In the genomic region with DNA sequence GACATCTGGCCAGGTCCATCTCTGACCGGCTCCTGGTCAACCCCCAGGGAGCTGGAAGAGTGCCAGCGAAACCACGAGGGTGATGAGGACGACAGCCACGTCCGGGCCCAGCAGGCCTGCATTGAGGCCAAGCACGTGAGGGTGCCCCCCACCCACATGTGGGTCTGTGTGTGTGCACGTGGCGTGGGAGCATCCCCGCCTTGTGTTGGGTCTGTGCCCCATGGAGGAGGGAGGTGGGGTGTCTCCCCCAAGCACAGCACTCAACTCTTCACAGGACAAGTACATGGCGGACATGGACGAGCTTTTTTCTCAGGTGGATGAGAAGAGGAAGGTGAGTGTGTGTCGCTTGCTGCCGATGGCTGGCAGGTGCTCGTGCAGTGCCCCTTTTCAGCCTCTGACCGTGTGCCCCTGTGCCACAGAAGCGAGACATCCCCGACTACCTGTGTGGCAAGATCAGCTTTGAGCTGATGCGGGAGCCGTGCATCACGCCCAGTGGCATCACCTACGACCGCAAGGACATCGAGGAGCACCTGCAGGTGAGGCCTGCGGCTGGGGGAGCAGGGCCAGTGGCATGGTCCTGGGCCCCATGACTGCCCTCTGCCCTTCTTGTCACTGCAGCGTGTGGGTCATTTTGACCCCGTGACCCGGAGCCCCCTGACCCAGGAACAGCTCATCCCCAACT, we compare ENCODE assay signal across 10 cellular contexts. TPM values are rescaled to one million over a fixed set of nuclear protein-coding genes. Genes with fewer than 3 reads are reported as not detected.
DNase-seq lines count a peak whose midpoint lies in the region; ATAC-seq and TF ChIP-seq lines count a peak whose summit lies in the region.
"Had no signal": no experiment of that assay in that cellular context is flagged by ENCODE, and none has a peak within 500 bp of the region (broad histone marks: within the 10 kb centered on the region; RNA-seq: fewer than 3 reads in every experiment).

No MANE protein-coding gene starts in this region.

- H3K4me3 Mint-ChIP-seq in activated T-cell treated with anti-CD3 and anti-CD28 coated beads, Interleukin-2, amount 50 U/mL, for 24 hours, result peak overlapping the region; percentile 84
- peak overlapping the region; percentile 43 for H3K4me3 Mint-ChIP-seq in T-helper 17 cell
- peak overlapping the region; percentile 85 to 90 for H3K4me3 Mint-ChIP-seq in stimulated activated naive CD8-positive, alpha-beta T cell treated with anti-CD3 and anti-CD28 coated beads, Interleukin-15, amount 100 ng/mL, for 72 hours

- no peaks in the 10 kb centered on the region for H3K9me3 ChIP-seq in T-helper 17 cell (ENCODE audit: control insufficient read depth, low read length, poor library complexity, severe bottlenecking)

- ATAC-seq in T-helper 17 cell, result no peak
- no peak for ATAC-seq in stimulated activated naive CD8-positive, alpha-beta T cell treated with anti-CD3 and anti-CD28 coated beads, Interleukin-15, amount 100 ng/mL, for 72 hours
- ATAC-seq in HG03457 (IDR thresholded peaks at IDR 0.05; ENCODE audit: unreplicated experiment), result no peak
- ATAC-seq in GM19467 (IDR thresholded peaks at IDR 0.05; ENCODE audit: unreplicated experiment), result no peak

- H3K4me1 Mint-ChIP-seq in activated T-cell treated with anti-CD3 and anti-CD28 coated beads, Interleukin-2, amount 50 U/mL, for 24 hours (ENCODE audit: low read depth), result peaks cover 50% of the 10 kb centered on the region
- H3K4me1 Mint-ChIP-seq in T-helper 17 cell, result peaks cover 20% of the 10 kb centered on the region
- peaks cover 67% of the 10 kb centered on the region for H3K4me1 Mint-ChIP-seq in stimulated activated naive CD8-positive, alpha-beta T cell treated with anti-CD3 and anti-CD28 coated beads, Interleukin-15, amount 100 ng/mL, for 72 hours

- no peak for DNase-seq in activated T-cell treated with anti-CD3 and anti-CD28 coated beads, Interleukin-2, amount 50 U/mL, for 24 hours
- no peak for DNase-seq in activated T-cell treated with anti-CD3 and anti-CD28 coated beads, Interleukin-2, amount 50 U/mL, for 48 hours
- DNase-seq in T-helper 17 cell (no peak), fibroblast of the aortic adventitia (ENCODE audit: low read depth) (no peak), NCI-H1694 (lab: John Stamatoyannopoulos, UW) (no peak)
- no peak for DNase-seq in stimulated activated naive CD8-positive, alpha-beta T cell treated with anti-CD3 and anti-CD28 coated beads, Interleukin-15, amount 100 ng/mL, for 72 hours
- DNase-seq: cerebellar nuclear complex, occipital lobe had no signal

- peaks cover 2% of the 10 kb centered on the region for H3K27me3 Mint-ChIP-seq in activated T-cell treated with anti-CD3 and anti-CD28 coated beads, Interleukin-2, amount 50 U/mL, for 24 hours
- H3K27me3 Mint-ChIP-seq in T-helper 17 cell, result no peaks in the 10 kb centered on the region
- peaks cover 6% of the 10 kb centered on the region for H3K27me3 Mint-ChIP-seq in stimulated activated naive CD8-positive, alpha-beta T cell treated with anti-CD3 and anti-CD28 coated beads, Interleukin-15, amount 100 ng/mL, for 72 hours

- no peaks in the 10 kb centered on the region for H3K9me3 Mint-ChIP-seq in activated T-cell treated with anti-CD3 and anti-CD28 coated beads, Interleukin-2, amount 50 U/mL, for 24 hours
- H3K9me3 Mint-ChIP-seq in stimulated activated naive CD8-positive, alpha-beta T cell treated with anti-CD3 and anti-CD28 coated beads, Interleukin-15, amount 100 ng/mL, for 72 hours, result no peaks in the 10 kb centered on the region

- H3K27ac Mint-ChIP-seq in activated T-cell treated with anti-CD3 and anti-CD28 coated beads, Interleukin-2, amount 50 U/mL, for 24 hours, result peak overlapping the region; percentile 88
- H3K27ac Mint-ChIP-seq in T-helper 17 cell, result peak overlapping the region; percentile 61
- H3K27ac Mint-ChIP-seq in stimulated activated naive CD8-positive, alpha-beta T cell treated with anti-CD3 and anti-CD28 coated beads, Interleukin-15, amount 100 ng/mL, for 72 hours, result no peak overlapping the region

- TF ChIP-seq CTCF in fibroblast of the aortic adventitia (IDR thresholded peaks at IDR 0.05; ENCODE audit: insufficient read depth, low read length), result no peak

- peak overlapping the region; percentile 82 for H3K4me3 ChIP-seq in fibroblast of the aortic adventitia (ENCODE audit: low read depth, low read length)

- H3K36me3 Mint-ChIP-seq in activated T-cell treated with anti-CD3 and anti-CD28 coated beads, Interleukin-2, amount 50 U/mL, for 24 hours (ENCODE audit: low read depth), result peaks cover 51% of the 10 kb centered on the region
- no peaks in the 10 kb centered on the region for H3K36me3 Mint-ChIP-seq in T-helper 17 cell (ENCODE audit: low read depth)

RNA-seq across cellular contexts. Expression of gene STUB1, which starts 1.7 kb away (rescaled TPM):
- 10 to 100 TPM; 65.5 to 67.4 TPM for total RNA-seq in T-helper 17 cell
- 88.9 and 112 TPM in 2 replicates for total RNA-seq in fibroblast of the aortic adventitia (ENCODE audit: low replicate concordance)

RNA-seq across cellular contexts. Expression of gene JMJD8, which starts 2.2 kb away (rescaled TPM):
- total RNA-seq in T-helper 17 cell (10 to 100 TPM; 28.0 to 36.1 TPM), fibroblast of the aortic adventitia (ENCODE audit: low replicate concordance) (32.0 and 42.8 TPM in 2 replicates)

RNA-seq across cellular contexts. Expression of gene RHBDL1, which starts 6.4 kb away (rescaled TPM):
- total RNA-seq in T-helper 17 cell (1 to 10 TPM; 5.7 to 5.9 TPM), fibroblast of the aortic adventitia (ENCODE audit: low replicate concordance) (1.6 and 3.2 TPM in 2 replicates)

RNA-seq across cellular contexts. Expression of gene WDR24, which starts 8.3 kb away (rescaled TPM):
- total RNA-seq in T-helper 17 cell, result 10 to 100 TPM in 1 of 2 donors, 1 to 10 TPM in 1; 9.0 to 11.7 TPM
- total RNA-seq in fibroblast of the aortic adventitia (ENCODE audit: low replicate concordance), result 8.1 and 8.3 TPM in 2 replicates

RNA-seq across cellular contexts. Expression of gene RHOT2, which starts 14.0 kb away (rescaled TPM):
- total RNA-seq in T-helper 17 cell, result 100 to 1,000 TPM; 190 to 203 TPM
- total RNA-seq in fibroblast of the aortic adventitia (ENCODE audit: low replicate concordance), result 24.4 and 34.5 TPM in 2 replicates

Comparison
In these comparisons a context has a peak if more than half of its experiments do, and no peak if none do; other contexts are left out.
1. H3K27ac Mint-ChIP-seq: peak in activated T-cell treated with anti-CD3 and anti-CD28 coated beads, Interleukin-2, amount 50 U/mL, for 24 hours (single experiment) and T-helper 17 cell (single experiment); none in stimulated activated naive CD8-positive, alpha-beta T cell treated with anti-CD3 and anti-CD28 coated beads, Interleukin-15, amount 100 ng/mL, for 72 hours (0 of 2).
2. Peak in every context shown above with its lines, with median percentiles within 50 percentile points of each other: H3K4me3 Mint-ChIP-seq.